ENCODE assay signal across 11 cellular contexts in genomic region chr17:82101767-82102679, GRCh38. TPM values are rescaled to one million over a fixed set of nuclear protein-coding genes. Genes with fewer than 3 reads are reported as not detected.
A peak's percentile ranks its signal among the peaks of the same experiment; 100 is the strongest.
DNase-seq lines count a peak whose midpoint lies in the region; ATAC-seq, FAIRE-seq and TF ChIP-seq lines count a peak whose summit lies in the region.
"Had no signal": no experiment of that assay in that cellular context is flagged by ENCODE, and none has a peak within 500 bp of the region (broad histone marks: within the 10 kb centered on the region; RNA-seq: fewer than 3 reads in every experiment).

No MANE protein-coding gene starts in this region.

- peaks cover 33 to 96% of the 10 kb centered on the region in 2 experiments for H3K4me1 ChIP-seq in K562 (replicated peaks in 1 of 2; ENCODE audit: control insufficient read depth in 2 of 2, insufficient read depth in 2 of 2, low read length in 2 of 2)
- peaks cover 0 to 17% of the 10 kb centered on the region in 2 donors for H3K4me1 ChIP-seq in uterus

- DNase-seq in left cardiac atrium (peak; percentile 27), cardiac septum (ENCODE audit: low spot score) (no peak), K562 (ENCODE audit: extremely low read depth in 1 of 4, low spot score in 3 of 4) (no peak), uterus (peak; percentile 20 to 28)
- DNase-seq in naive thymus-derived CD8-positive, alpha-beta T cell: no peak
- DNase-seq: activated effector memory CD4-positive, alpha-beta T cell treated with anti-CD3 and anti-CD28 coated beads, Interleukin-2, amount 50 U/mL, for 16 hours; stimulated activated CD4-positive, alpha-beta T cell treated with anti-CD3 and anti-CD28 coated beads, Interleukin-4, amount 100 ng/mL, for 1 hour had no signal

- peak overlapping the region in 2 of 10 donors; percentile 31 to 58 for H3K4me3 Mint-ChIP-seq in naive thymus-derived CD8-positive, alpha-beta T cell
- H3K4me3 Mint-ChIP-seq: B cell had no signal

- H3K4me2 ChIP-seq in K562 (ENCODE audit: insufficient read depth, low read length): no peak overlapping the region

- no peaks in the 10 kb centered on the region for H3K9me3 ChIP-seq in K562 (replicated peaks; ENCODE audit: control insufficient read depth, insufficient read depth, low read depth, low read length)
- H3K9me3 ChIP-seq in uterus: no peaks in the 10 kb centered on the region

- POLR2A ChIA-PET in K562 (lab: Yijun Ruan, JAX): interaction anchor here (0.5 to 1.6 kb wide), 6 partner anchors 9 to 54 kb away, joined by 3 to 5 read pairs (median 5); no protein-coding TSS in a partner anchor
- POLR2A ChIA-PET in naive thymus-derived CD8-positive, alpha-beta T cell (lab: Charles Lee): interaction anchor here (0.6 to 7.5 kb wide), 6 partner anchors 8 to 394 kb away, joined by 3 to 73 read pairs (median 4); no protein-coding TSS in a partner anchor

- peaks cover 28% of the 10 kb centered on the region for H3K79me2 ChIP-seq in K562 (ENCODE audit: control insufficient read depth, insufficient read depth, low read length)

- no peak overlapping the region for H2AFZ ChIP-seq in K562 (ENCODE audit: low read depth, low read length)

- no TSS peak for BruUV-seq in K562 (replicated peaks; lab: Mats Ljungman, UMichigan)

- H3K27me3 Mint-ChIP-seq in naive thymus-derived CD8-positive, alpha-beta T cell: no peaks in the 10 kb centered on the region
- H3K27me3 Mint-ChIP-seq: B cell had no signal

- 0 out of 2 replicates have a peak, but pooled peaks cover 4% of the 10 kb centered on the region for H4K20me1 ChIP-seq in K562 (replicated peaks; ENCODE audit: control insufficient read depth, insufficient read depth, low read length)

- no peaks in the 10 kb centered on the region for H3K9me1 ChIP-seq in K562 (ENCODE audit: control insufficient read depth, insufficient read depth, low read length)

- in situ Hi-C loops in K562 (cut with MboI): no loop called here

- no peaks in the 10 kb centered on the region for H3K9me3 Mint-ChIP-seq in naive thymus-derived CD8-positive, alpha-beta T cell

- TF ChIP-seq POLR2A in K562 (conservative IDR thresholded peaks at IDR 0.05) (no peak), uterus (IDR thresholded peaks at IDR 0.05) (no peak)

- peak overlapping the region in 8 of 10 donors; percentile 11 to 87 (median 69) for H3K27ac Mint-ChIP-seq in naive thymus-derived CD8-positive, alpha-beta T cell
- H3K27ac Mint-ChIP-seq: B cell had no signal

- 71% methylated on average over 15 of the region's 18 CpGs for WGBS in K562 (ENCODE audit: insufficient coverage, low coverage, missing lambda C conversion rate)

- intact Hi-C loops in left cardiac atrium (cut with DNase I) (no loop called here), cardiac septum (cut with DNase I) (no loop called here), K562 (cut with micrococcal nuclease) (no loop called here), uterus (cut with DNase I; ENCODE audit: low total_unique reads) (no loop called here)

- H3K4me3 ChIP-seq in K562 (no peak overlapping the region), uterus (no peak overlapping the region)

- CTCF ChIA-PET in K562 (lab: Yijun Ruan, JAX; ENCODE audit: low intra/inter-chr PET ratio): no interaction called here

- peaks cover 12 to 41% (median 26%) of the 10 kb centered on the region in 4 donors for H3K4me1 Mint-ChIP-seq in naive thymus-derived CD8-positive, alpha-beta T cell

- FAIRE-seq in K562 (lab: Jason Lieb, UNC): peak; percentile 11

- ATAC-seq in left cardiac atrium (no peak), K562 (no peak), HG03457 (IDR thresholded peaks at IDR 0.05; ENCODE audit: unreplicated experiment) (no peak), HG03442 (IDR thresholded peaks at IDR 0.05; ENCODE audit: unreplicated experiment) (no peak), HG02852 (IDR thresholded peaks at IDR 0.05; ENCODE audit: unreplicated experiment) (no peak)
- no peak for ATAC-seq in naive thymus-derived CD8-positive, alpha-beta T cell

- TF ChIP-seq CTCF in K562 (IDR thresholded peaks at IDR 0.05 in 2 of 3, conservative IDR thresholded peaks at IDR 0.05 in 1 of 3; ENCODE audit: insufficient read depth in 2 of 3, low read depth in 1 of 3, low read length in 3 of 3): no peak
- TF ChIP-seq CTCF in uterus (IDR thresholded peaks at IDR 0.05): no peak

- no peak for TF ChIP-seq RAD21 in K562 (CRISPR knock-in tag; conservative IDR thresholded peaks at IDR 0.05 in 1 of 2, IDR thresholded peaks at IDR 0.05 in 1 of 2)

- no peak for TF ChIP-seq EP300 in K562 (IDR thresholded peaks at IDR 0.05; ENCODE audit: low read length)

- H3K27me3 ChIP-seq in K562 (ENCODE audit: control insufficient read depth in 2 of 2, insufficient read depth in 2 of 2, low read length in 2 of 2): no peaks in the 10 kb centered on the region
- H3K27me3 ChIP-seq in uterus: no peaks in the 10 kb centered on the region

- H3K27ac ChIP-seq in K562 (ENCODE audit: extremely low read depth, low read depth, low read length) (peak overlapping the region; percentile 21; the same call in 1 of the 3 replicates), uterus (peak overlapping the region in 1 of 2 donors; percentile 4)

- peaks cover 9% of the 10 kb centered on the region; the same call in 2 of the 3 replicates for H3K36me3 ChIP-seq in K562 (ENCODE audit: control insufficient read depth, insufficient read depth, low read length)
- no peaks in the 10 kb centered on the region for H3K36me3 ChIP-seq in uterus

- H3K9ac ChIP-seq in K562 (ENCODE audit: insufficient read depth in 1 of 2, low read depth in 2 of 2, low read length in 2 of 2): peak overlapping the region in 1 of 2 experiments; percentile 77; a peak in 2 of 4 replicates

- no peaks in the 10 kb centered on the region for H3K36me3 Mint-ChIP-seq in naive thymus-derived CD8-positive, alpha-beta T cell

RNA-seq across cellular contexts. Expression of gene FASN, which starts 4.0 kb away (rescaled TPM):
- total RNA-seq in left cardiac atrium: 100 to 1,000 TPM; 220 to 646 TPM
- total RNA-seq in cardiac septum: 22.9 TPM
- 343 and 1,124 TPM in 2 replicates for total RNA-seq in K562 (2011; cell fraction: chromatin; rRNA removed; ENCODE audit: low replicate concordance)
- 877 TPM in 2 replicates for total RNA-seq in K562 (2011; cell fraction: nucleolus; rRNA removed)
- 433 and 475 TPM in 2 replicates for total RNA-seq in K562 (2011; cell fraction: nucleoplasm; rRNA removed)
- total RNA-seq in K562 (2014; rRNA removed): 214 and 239 TPM in 2 replicates
- 11.2 and 13.9 TPM in 2 replicates for total RNA-seq in K562 (2014; rRNA removed; fragmentation: Illumina TruSeq; extraction: Trizol)
- 50.9 and 61.1 TPM in 2 replicates for total RNA-seq in K562 (2015; rRNA removed; fragmentation: Illumina TruSeq; extraction: Trizol)
- 605 and 663 TPM in 2 replicates for total RNA-seq in K562 (2021)
- polyA plus RNA-seq in K562 (2011; rRNA removed): 49.8 and 133 TPM in 2 replicates
- polyA plus RNA-seq in K562 (2011; cell fraction: cytosol; rRNA removed): 159 and 260 TPM in 2 replicates
- 627 and 766 TPM in 2 replicates for polyA plus RNA-seq in K562 (2011; cell fraction: nucleus; rRNA removed)
- polyA plus RNA-seq in K562 (2012): 153 and 283 TPM in 2 replicates
- polyA plus RNA-seq in K562 (2014; fragmentation: Illumina TruSeq; extraction: Trizol): 49.9 and 181 TPM in 2 replicates
- polyA plus RNA-seq in K562 (2014; fragmentation: Nextera tagmentation; extraction: Ambion mirVana): under 1 TPM; 0.15 to 0.20 TPM
- polyA plus RNA-seq in K562 (2014; rRNA removed): 157 and 181 TPM in 2 replicates
- 59.1 and 70.2 TPM in 2 replicates for polyA minus RNA-seq in K562 (2011; rRNA and poly(A)+ RNA removed)
- polyA minus RNA-seq in K562 (2011; cell fraction: cytosol; rRNA and poly(A)+ RNA removed): 455 and 1,011 TPM in 2 replicates
- 200 and 251 TPM in 2 replicates for polyA minus RNA-seq in K562 (2011; cell fraction: nucleus; rRNA and poly(A)+ RNA removed)
- 10 to 100 TPM; 28.3 to 32.3 TPM for total RNA-seq in naive thymus-derived CD8-positive, alpha-beta T cell
- polyA plus RNA-seq in naive thymus-derived CD8-positive, alpha-beta T cell: 1 to 10 TPM in 1 of 3 donors, under 1 TPM in 2; 0.33 to 2.4 (median 0.80) TPM
- 10 to 100 TPM in 2 of 4 donors, 1 to 10 TPM in 2; 5.3 to 59.4 (median 23.4) TPM for total RNA-seq in uterus

RNA-seq across cellular contexts. Expression of gene DUS1L, which starts 36.4 kb away (rescaled TPM):
- total RNA-seq in left cardiac atrium (10 to 100 TPM; 59.2 to 65.4 TPM), cardiac septum (47.6 TPM), K562 (2014; rRNA removed) (203 and 249 TPM in 2 replicates), K562 (2014; rRNA removed; fragmentation: Illumina TruSeq; extraction: Trizol) (45.0 and 57.5 TPM in 2 replicates), K562 (2015; rRNA removed; fragmentation: Illumina TruSeq; extraction: Trizol) (83.1 and 83.9 TPM in 2 replicates), K562 (2021) (193 and 209 TPM in 2 replicates), uterus (10 to 100 TPM; 30.2 to 70.6 (median 46.5) TPM)
- total RNA-seq in K562 (2011; cell fraction: chromatin; rRNA removed; ENCODE audit: low replicate concordance): 125 and 499 TPM in 2 replicates
- 452 and 491 TPM in 2 replicates for total RNA-seq in K562 (2011; cell fraction: nucleolus; rRNA removed)
- 177 and 203 TPM in 2 replicates for total RNA-seq in K562 (2011; cell fraction: nucleoplasm; rRNA removed)
- polyA plus RNA-seq in K562 (2011; rRNA removed) (60.1 and 77.0 TPM in 2 replicates), K562 (2014; fragmentation: Illumina TruSeq; extraction: Trizol) (97.2 and 99.8 TPM in 2 replicates), K562 (2014; fragmentation: Nextera tagmentation; extraction: Ambion mirVana) (10 to 100 TPM in 1 of 2 experiments, 1 to 10 TPM in 1; 7.8 to 11.3 TPM), K562 (2014; rRNA removed) (201 and 210 TPM in 2 replicates)
- polyA plus RNA-seq in K562 (2011; cell fraction: cytosol; rRNA removed): 62.4 and 118 TPM in 2 replicates
- polyA plus RNA-seq in K562 (2011; cell fraction: nucleus; rRNA removed): 712 and 945 TPM in 2 replicates
- polyA plus RNA-seq in K562 (2012): 123 and 178 TPM in 2 replicates
- 17.2 and 22.2 TPM in 2 replicates for polyA minus RNA-seq in K562 (2011; rRNA and poly(A)+ RNA removed)
- 54.0 and 54.3 TPM in 2 replicates for polyA minus RNA-seq in K562 (2011; cell fraction: cytosol; rRNA and poly(A)+ RNA removed)
- polyA minus RNA-seq in K562 (2011; cell fraction: nucleus; rRNA and poly(A)+ RNA removed): 179 and 184 TPM in 2 replicates
- 100 to 1,000 TPM; 142 to 151 TPM for total RNA-seq in naive thymus-derived CD8-positive, alpha-beta T cell
- polyA plus RNA-seq in naive thymus-derived CD8-positive, alpha-beta T cell: 100 to 1,000 TPM in 1 of 3 donors, 10 to 100 TPM in 2; 68.6 to 167 (median 92.1) TPM

RNA-seq across cellular contexts. Expression of gene GPS1, which starts 50.3 kb away (rescaled TPM):
- total RNA-seq in left cardiac atrium: 10 to 100 TPM; 72.2 to 79.3 TPM
- 67.4 TPM for total RNA-seq in cardiac septum
- 57.5 and 207 TPM in 2 replicates for total RNA-seq in K562 (2011; cell fraction: chromatin; rRNA removed; ENCODE audit: low replicate concordance)
- 178 and 205 TPM in 2 replicates for total RNA-seq in K562 (2011; cell fraction: nucleolus; rRNA removed)
- total RNA-seq in K562 (2011; cell fraction: nucleoplasm; rRNA removed): 87.8 and 88.8 TPM in 2 replicates
- total RNA-seq in K562 (2014; rRNA removed): 137 and 183 TPM in 2 replicates
- 17.5 and 26.3 TPM in 2 replicates for total RNA-seq in K562 (2014; rRNA removed; fragmentation: Illumina TruSeq; extraction: Trizol)
- total RNA-seq in K562 (2015; rRNA removed; fragmentation: Illumina TruSeq; extraction: Trizol): 69.9 and 72.5 TPM in 2 replicates
- total RNA-seq in K562 (2021): 162 and 167 TPM in 2 replicates
- 57.0 and 88.5 TPM in 2 replicates for polyA plus RNA-seq in K562 (2011; rRNA removed)
- polyA plus RNA-seq in K562 (2011; cell fraction: cytosol; rRNA removed): 94.2 and 226 TPM in 2 replicates
- 212 and 255 TPM in 2 replicates for polyA plus RNA-seq in K562 (2011; cell fraction: nucleus; rRNA removed)
- polyA plus RNA-seq in K562 (2012): 103 and 115 TPM in 2 replicates
- polyA plus RNA-seq in K562 (2014; fragmentation: Illumina TruSeq; extraction: Trizol): 74.5 and 111 TPM in 2 replicates
- 10 to 100 TPM in 1 of 2 experiments, 1 to 10 TPM in 1; 3.1 to 13.4 TPM for polyA plus RNA-seq in K562 (2014; fragmentation: Nextera tagmentation; extraction: Ambion mirVana)
- polyA plus RNA-seq in K562 (2014; rRNA removed): 112 and 123 TPM in 2 replicates
- 31.9 and 46.4 TPM in 2 replicates for polyA minus RNA-seq in K562 (2011; rRNA and poly(A)+ RNA removed)
- polyA minus RNA-seq in K562 (2011; cell fraction: cytosol; rRNA and poly(A)+ RNA removed): 71.4 and 74.6 TPM in 2 replicates
- 72.3 and 75.2 TPM in 2 replicates for polyA minus RNA-seq in K562 (2011; cell fraction: nucleus; rRNA and poly(A)+ RNA removed)
- 10 to 100 TPM; 88.2 to 91.4 TPM for total RNA-seq in naive thymus-derived CD8-positive, alpha-beta T cell
- polyA plus RNA-seq in naive thymus-derived CD8-positive, alpha-beta T cell: 100 to 1,000 TPM; 122 to 140 (median 126) TPM
- total RNA-seq in uterus: 100 to 1,000 TPM in 1 of 4 donors, 10 to 100 TPM in 3; 76.0 to 326 (median 85.6) TPM

RNA-seq across cellular contexts. Expression of gene RFNG, which starts 50.4 kb away (rescaled TPM):
- total RNA-seq in left cardiac atrium (10 to 100 TPM; 16.4 to 22.4 TPM), cardiac septum (21.0 TPM), K562 (2014; rRNA removed) (23.6 and 28.4 TPM in 2 replicates), K562 (2014; rRNA removed; fragmentation: Illumina TruSeq; extraction: Trizol) (6.5 and 9.5 TPM in 2 replicates), K562 (2015; rRNA removed; fragmentation: Illumina TruSeq; extraction: Trizol) (11.1 and 14.3 TPM in 2 replicates), K562 (2021) (26.9 and 30.2 TPM in 2 replicates), uterus (10 to 100 TPM; 11.8 to 33.7 (median 23.3) TPM)
- total RNA-seq in K562 (2011; cell fraction: chromatin; rRNA removed; ENCODE audit: low replicate concordance): 23.1 and 61.7 TPM in 2 replicates
- 74.4 and 74.9 TPM in 2 replicates for total RNA-seq in K562 (2011; cell fraction: nucleolus; rRNA removed)
- 36.5 and 40.5 TPM in 2 replicates for total RNA-seq in K562 (2011; cell fraction: nucleoplasm; rRNA removed)
- polyA plus RNA-seq in K562 (2011; rRNA removed) (9.2 and 17.2 TPM in 2 replicates), K562 (2014; fragmentation: Illumina TruSeq; extraction: Trizol) (9.0 and 18.5 TPM in 2 replicates), K562 (2014; fragmentation: Nextera tagmentation; extraction: Ambion mirVana) (under 1 TPM; 0.32 to 0.66 TPM), K562 (2014; rRNA removed) (32.6 and 32.8 TPM in 2 replicates)
- 12.2 and 23.8 TPM in 2 replicates for polyA plus RNA-seq in K562 (2011; cell fraction: cytosol; rRNA removed)
- 144 and 164 TPM in 2 replicates for polyA plus RNA-seq in K562 (2011; cell fraction: nucleus; rRNA removed)
- 16.9 and 35.2 TPM in 2 replicates for polyA plus RNA-seq in K562 (2012)
- 2.0 TPM in 2 replicates for polyA minus RNA-seq in K562 (2011; rRNA and poly(A)+ RNA removed)
- polyA minus RNA-seq in K562 (2011; cell fraction: cytosol; rRNA and poly(A)+ RNA removed): 11.7 and 13.1 TPM in 2 replicates
- 11.4 and 14.3 TPM in 2 replicates for polyA minus RNA-seq in K562 (2011; cell fraction: nucleus; rRNA and poly(A)+ RNA removed)
- 10 to 100 TPM; 38.5 to 42.1 TPM for total RNA-seq in naive thymus-derived CD8-positive, alpha-beta T cell
- 1 to 10 TPM; 2.2 to 8.5 (median 4.8) TPM for polyA plus RNA-seq in naive thymus-derived CD8-positive, alpha-beta T cell

Comparison
In these comparisons a context has a peak if more than half of its experiments do, and no peak if none do; other contexts are left out.
1. DNase-seq: peak in left cardiac atrium (single experiment) and uterus (2 of 2); none in cardiac septum (single experiment), K562 (0 of 4) and naive thymus-derived CD8-positive, alpha-beta T cell (0 of 10).